ENCODE assay signal across 31 cellular contexts in the genomic region with DNA sequence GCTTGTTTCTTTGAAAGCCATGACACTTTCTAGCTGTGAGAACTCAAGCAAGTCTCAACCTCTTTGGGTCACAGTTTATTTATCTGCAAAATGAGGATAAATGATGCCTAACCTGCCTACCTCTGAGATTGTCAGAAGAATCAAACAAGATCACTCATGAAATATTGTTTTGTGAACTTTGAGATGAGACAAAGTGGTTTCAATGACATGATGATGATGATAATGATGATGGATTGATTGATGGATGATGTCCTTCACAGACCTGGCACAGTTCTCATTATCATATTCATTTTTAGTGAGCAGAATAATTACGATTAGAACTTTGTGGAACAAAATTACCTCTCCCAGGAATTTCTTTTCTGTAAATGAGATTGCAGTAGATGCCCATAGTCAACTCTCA.
"Had no signal": no experiment of that assay in that cellular context is flagged by ENCODE, and none has a peak within 500 bp of the region (broad histone marks: within the 10 kb centered on the region; RNA-seq: fewer than 3 reads in every experiment).

No MANE protein-coding gene starts in this region.

- FAIRE-seq: endometrium, islet of Langerhans, urothelium cell line had no signal

- H3K27ac ChIP-seq: esophagus squamous epithelium, heart right ventricle, left lung, ovary, psoas muscle, thoracic aorta, tibial nerve, upper lobe of left lung had no signal

- H3K4me3 ChIP-seq: esophagus squamous epithelium, heart right ventricle, left lung, mucosa of descending colon, ovary, psoas muscle, skin epidermis, thoracic aorta, tibial nerve, upper lobe of left lung had no signal

- H3K4me3 Mint-ChIP-seq: effector memory CD8-positive, alpha-beta T cell; mesothelial cell of epicardium; naive B cell; nephron progenitor cell; stimulated activated naive B cell treated with anti-CD40 and anti-IgM and Interleukin-4, amounts not matched to agents 10 μg/mL and 1 μg/mL and 100 μg/mL, for 72 hours; stimulated activated naive CD8-positive, alpha-beta T cell treated with anti-CD3 and anti-CD28 coated beads, Interleukin-15, Interleukin-2, amounts not matched to agents 100 ng/mL and 50 ng/mL, for 24 hours had no signal

- H3K4me1 Mint-ChIP-seq: mesothelial cell of epicardium, nephron progenitor cell had no signal

- H3K27me3 ChIP-seq: esophagus squamous epithelium, heart right ventricle, left lung, ovary, tibial nerve, upper lobe of left lung had no signal

- H3K36me3 ChIP-seq: esophagus squamous epithelium, heart right ventricle, left lung, ovary, thoracic aorta, tibial nerve, upper lobe of left lung had no signal

- ATAC-seq: effector memory CD8-positive, alpha-beta T cell; heart right ventricle; left cardiac atrium; left lung; mucosa of descending colon; psoas muscle; right cardiac atrium; stimulated activated naive B cell treated with anti-CD40 and anti-IgM and Interleukin-4, amounts not matched to agents 10 μg/mL and 1 μg/mL and 100 μg/mL, for 72 hours had no signal

- H3K9me3 ChIP-seq: esophagus squamous epithelium, heart right ventricle, left lung, mucosa of descending colon, ovary, psoas muscle, thoracic aorta, tibial nerve, upper lobe of left lung had no signal

- H3K36me3 Mint-ChIP-seq: mesothelial cell of epicardium had no signal

- H3K27ac Mint-ChIP-seq: mesothelial cell of epicardium; nephron progenitor cell; stimulated activated naive B cell treated with anti-CD40 and anti-IgM and Interleukin-4, amounts not matched to agents 10 μg/mL and 1 μg/mL and 100 μg/mL, for 72 hours; stimulated activated naive CD8-positive, alpha-beta T cell treated with anti-CD3 and anti-CD28 coated beads, Interleukin-15, Interleukin-2, amounts not matched to agents 100 ng/mL and 50 ng/mL, for 24 hours had no signal

- H3K4me1 ChIP-seq: esophagus squamous epithelium, heart right ventricle, left lung, psoas muscle, tibial nerve had no signal

- DNase-seq: cortex of kidney; effector memory CD8-positive, alpha-beta T cell; erythroblast; esophagus squamous epithelium; foreskin melanocyte; glutamatergic neuron; heart right ventricle; hippocampal formation; left cardiac atrium; left lung; mesenchymal stem cell; mucosa of descending colon; naive B cell; nephron progenitor cell; occipital lobe; ovary; posterior cingulate gyrus; psoas muscle; right cardiac atrium; stimulated activated CD4-positive, alpha-beta T cell treated with anti-CD3 and anti-CD28 coated beads, Interleukin-15, amount 100 ng/mL, for 24 hours; stimulated activated CD4-positive, alpha-beta T cell treated with anti-CD3 and anti-CD28 coated beads, Interleukin-2, amount 100 ng/mL, for 48 hours; stimulated activated naive B cell treated with anti-CD40 and anti-IgM and Interleukin-4, amounts not matched to agents 10 μg/mL and 1 μg/mL and 100 μg/mL, for 72 hours; upper lobe of left lung had no signal

- H3K27me3 Mint-ChIP-seq: stimulated activated naive CD8-positive, alpha-beta T cell treated with anti-CD3 and anti-CD28 coated beads, Interleukin-15, Interleukin-2, amounts not matched to agents 100 ng/mL and 50 ng/mL, for 24 hours had no signal

- H3K9me3 Mint-ChIP-seq: mesothelial cell of epicardium, nephron progenitor cell had no signal
